In genomic region chr2:123363826-123364225, GRCh38 we compare ENCODE assay signal across 16 cellular contexts.
A peak's percentile ranks its signal among the peaks of the same experiment; 100 is the strongest.
DNase-seq lines count a peak whose midpoint lies in the region; ATAC-seq and TF ChIP-seq lines count a peak whose summit lies in the region.
"Had no signal": no experiment of that assay in that cellular context is flagged by ENCODE, and none has a peak within 500 bp of the region (broad histone marks: within the 10 kb centered on the region; RNA-seq: fewer than 3 reads in every experiment).

No MANE protein-coding gene starts in this region.

- CTCF ChIA-PET in MCF 10A (lab: Yijun Ruan, JAX) = interaction anchor here (0.6 kb wide), 1 partner anchor 89 kb away, joined by 7 read pairs; no protein-coding TSS in a partner anchor
- CTCF ChIA-PET in mammary epithelial cell (lab: Charles Lee; ENCODE audit: low non-redundant PET) = no interaction called here
- CTCF ChIA-PET in PC-3 (lab: Charles Lee) = no interaction called here

- no peak overlapping the region for H3K4me3 ChIP-seq in mammary epithelial cell (replicated peaks in 1 of 3; ENCODE audit: insufficient read depth in 1 of 3, low read depth in 2 of 3, low read length in 3 of 3)
- H3K4me3 ChIP-seq in PC-3 (ENCODE audit: low read length) = no peak overlapping the region
- H3K4me3 ChIP-seq: A549; BLaER1 treated with 17β-estradiol and CSF1 and Interleukin-3, amounts not matched to agents 10 nM and 100 nM had no signal

- H3K27ac ChIP-seq in mammary epithelial cell (ENCODE audit: insufficient read depth, low read depth, low read length) (no peak overlapping the region), PC-3 (ENCODE audit: low read length) (peak overlapping the region; percentile 14; the same call in 1 of the 2 replicates)
- H3K27ac ChIP-seq: 22Rv1; A549; BLaER1 treated with 17β-estradiol and CSF1 and Interleukin-3, amounts not matched to agents 10 nM and 100 nM; C4-2B had no signal

- H3K79me2 ChIP-seq in mammary epithelial cell (ENCODE audit: insufficient read depth, low read length) = no peaks in the 10 kb centered on the region
- H3K79me2 ChIP-seq in PC-3 (ENCODE audit: low read length) = no peaks in the 10 kb centered on the region

- H4K20me1 ChIP-seq in mammary epithelial cell (ENCODE audit: insufficient read depth, low read length) = no peaks in the 10 kb centered on the region
- H4K20me1 ChIP-seq in PC-3 (ENCODE audit: low read length) = no peaks in the 10 kb centered on the region
- H4K20me1 ChIP-seq: BLaER1 treated with 17β-estradiol and CSF1 and Interleukin-3, amounts not matched to agents 10 nM and 100 nM had no signal

- in situ Hi-C loops in mammary epithelial cell (cut with MboI; ENCODE audit: low sequenced_read_pairs in 2 of 2) = no loop called here

- no peaks in the 10 kb centered on the region for H3K36me3 Mint-ChIP-seq in MCF 10A (ENCODE audit: insufficient read depth, unreplicated experiment)
- H3K36me3 Mint-ChIP-seq: CD8-positive, alpha-beta T cell had no signal

- H2AFZ ChIP-seq in mammary epithelial cell (ENCODE audit: low read depth, low read length) (no peak overlapping the region), PC-3 (ENCODE audit: low read length) (peak overlapping the region; percentile 34; the same call in 1 of the 2 replicates)

- intact Hi-C loops in MCF 10A (cut with micrococcal nuclease) = no loop called here
- intact Hi-C loops in mammary epithelial cell (cut with micrococcal nuclease) = no loop called here
- intact Hi-C loops in PC-3 (cut with micrococcal nuclease) = loop anchor here (1.0 to 10.0 kb wide), 5 partner anchors 311 to 631 kb away; no protein-coding TSS in a partner anchor

- no peak for TF ChIP-seq CTCF in MCF 10A (IDR thresholded peaks at IDR 0.05; ENCODE audit: unreplicated experiment)
- TF ChIP-seq CTCF in mammary epithelial cell (conservative IDR thresholded peaks at IDR 0.05 in 1 of 2, IDR thresholded peaks at IDR 0.05 in 1 of 2; ENCODE audit: extremely low read depth in 1 of 2, insufficient read depth in 1 of 2, low read depth in 1 of 2, low read length in 2 of 2) = no peak
- TF ChIP-seq CTCF in PC-3 (conservative IDR thresholded peaks at IDR 0.05; ENCODE audit: low read depth, low read length) = no peak

- H3K27me3 ChIP-seq in mammary epithelial cell (ENCODE audit: insufficient read depth, low read length) (no peaks in the 10 kb centered on the region), PC-3 (ENCODE audit: low read length) (no peaks in the 10 kb centered on the region)
- H3K27me3 ChIP-seq: BLaER1 treated with 17β-estradiol and CSF1 and Interleukin-3, amounts not matched to agents 10 nM and 100 nM had no signal

- no peaks in the 10 kb centered on the region for H3K27me3 Mint-ChIP-seq in MCF 10A (ENCODE audit: insufficient read depth, unreplicated experiment)
- H3K27me3 Mint-ChIP-seq: B cell; CD4-positive, alpha-beta T cell had no signal

- BruUV-seq in MCF 10A (replicated peaks; lab: Mats Ljungman, UMichigan) = no TSS peak
- BruUV-seq in mammary epithelial cell (replicated peaks; lab: Mats Ljungman, UMichigan) = no TSS peak
- no TSS peak for BruUV-seq in PC-3 (replicated peaks; lab: Mats Ljungman, UMichigan)

- dilution Hi-C loops in mammary epithelial cell (cut with HindIII; ENCODE audit: low sequenced_read_pairs) = no loop called here

- WGBS in mammary epithelial cell (ENCODE audit: low coverage, missing lambda C conversion rate) = 60% methylated on average over 2 of the region's 2 CpGs

- H3K27ac Mint-ChIP-seq in MCF 10A (ENCODE audit: low read depth, unreplicated experiment) = peak overlapping the region; percentile 20
- H3K27ac Mint-ChIP-seq: B cell; CD4-positive, alpha-beta T cell; CD8-positive, alpha-beta T cell had no signal

- H3K4me2 ChIP-seq in mammary epithelial cell (ENCODE audit: insufficient read depth, low read depth, low read length) (no peak overlapping the region), PC-3 (ENCODE audit: low read length) (peak overlapping the region; percentile 60)
- H3K4me2 ChIP-seq: A549 had no signal

- H3K4me1 Mint-ChIP-seq in MCF 10A (ENCODE audit: insufficient read depth, unreplicated experiment) = no peaks in the 10 kb centered on the region
- H3K4me1 Mint-ChIP-seq: B cell had no signal

- ATAC-seq in PC-3 (peak; percentile 84), HG03442 (IDR thresholded peaks at IDR 0.05; ENCODE audit: unreplicated experiment) (no peak)
- ATAC-seq: A549; CD8-positive, alpha-beta T cell had no signal

- POLR2A ChIA-PET in MCF 10A (lab: Yijun Ruan, JAX) = no interaction called here
- POLR2A ChIA-PET in PC-3 (lab: Charles Lee; ENCODE audit: unreplicated experiment) = interaction anchor here (0.6 kb wide), 1 partner anchor 53 kb away, joined by 22 read pairs; no protein-coding TSS in a partner anchor

- no peaks in the 10 kb centered on the region for H3F3A ChIP-seq in PC-3 (ENCODE audit: low read length, unreplicated experiment)

- H3K36me3 ChIP-seq in mammary epithelial cell (ENCODE audit: insufficient read depth, low read length) (no peaks in the 10 kb centered on the region), PC-3 (ENCODE audit: low read depth, low read length) (no peaks in the 10 kb centered on the region; the same call in 1 of the 2 replicates)
- H3K36me3 ChIP-seq: BLaER1 treated with 17β-estradiol and CSF1 and Interleukin-3, amounts not matched to agents 10 nM and 100 nM had no signal

- no peaks in the 10 kb centered on the region for H3K9me2 ChIP-seq in PC-3 (replicated peaks; ENCODE audit: low read length)

- H3K9ac ChIP-seq in mammary epithelial cell (ENCODE audit: insufficient read depth, low read length) (no peak overlapping the region), PC-3 (ENCODE audit: low read length) (no peak overlapping the region)
- H3K9ac ChIP-seq: BLaER1 treated with 17β-estradiol and CSF1 and Interleukin-3, amounts not matched to agents 10 nM and 100 nM had no signal

- H3K4me1 ChIP-seq in mammary epithelial cell (ENCODE audit: insufficient read depth, low read length) (no peaks in the 10 kb centered on the region), PC-3 (ENCODE audit: insufficient read depth, low read length) (peaks cover 19% of the 10 kb centered on the region)
- H3K4me1 ChIP-seq: A549, Caco-2 had no signal

- H3K9me3 ChIP-seq in mammary epithelial cell (replicated peaks; ENCODE audit: insufficient read depth, low read length) (no peaks in the 10 kb centered on the region), PC-3 (ENCODE audit: low read length) (peaks cover 5% of the 10 kb centered on the region; the same call in 1 of the 2 replicates)
- H3K9me3 ChIP-seq: BLaER1 treated with 17β-estradiol and CSF1 and Interleukin-3, amounts not matched to agents 10 nM and 100 nM; Caco-2 had no signal

- no peak overlapping the region for H3K4me3 Mint-ChIP-seq in MCF 10A (ENCODE audit: unreplicated experiment)
- H3K4me3 Mint-ChIP-seq: B cell; CD4-positive, alpha-beta T cell; CD8-positive, alpha-beta T cell had no signal

- peaks cover 20% of the 10 kb centered on the region for H3K9me3 Mint-ChIP-seq in MCF 10A (ENCODE audit: unreplicated experiment)

- DNase-seq in MCF 10A (ENCODE audit: unreplicated experiment) (no peak), mammary epithelial cell (no peak), PC-3 (peak; percentile 66), NOMO-1 treated with dmso at 0.1 percent for 144 hours (lab: John Stamatoyannopoulos, UW; ENCODE audit: unreplicated experiment) (no peak)
- DNase-seq: AML-193; Caco-2; CD4-positive, alpha-beta T cell; CD8-positive, alpha-beta T cell; DMS79 treated with DMSO at 0.1 percent for 48 hours; GF-D8 had no signal
